ENCODE assay signal across 10 cellular contexts in the genomic region with DNA sequence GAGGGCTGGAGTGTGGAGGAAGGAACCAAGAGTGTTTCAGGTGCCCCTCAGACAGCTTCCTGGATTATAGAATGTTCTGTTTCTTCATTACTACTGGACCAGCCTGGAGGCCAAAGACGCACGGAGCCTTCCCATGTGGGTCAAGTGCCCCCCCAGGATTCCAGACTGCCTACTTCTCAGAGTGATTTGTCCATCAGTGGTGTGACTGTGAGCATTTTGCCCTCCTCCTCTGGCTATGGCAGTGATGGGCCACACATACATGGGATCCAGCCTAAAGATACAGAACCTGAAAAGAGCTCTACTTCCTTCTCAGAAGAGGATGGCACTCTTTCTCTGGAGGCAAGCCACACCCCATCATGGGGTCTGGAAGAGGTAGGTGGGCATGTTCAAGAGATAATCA.
DNase-seq lines count a peak whose midpoint lies in the region; ATAC-seq, FAIRE-seq and TF ChIP-seq lines count a peak whose summit lies in the region.
"Had no signal": no experiment of that assay in that cellular context is flagged by ENCODE, and none has a peak within 500 bp of the region (broad histone marks: within the 10 kb centered on the region; RNA-seq: fewer than 3 reads in every experiment).

No MANE protein-coding gene starts in this region.

- H3K36me3 ChIP-seq in BJ (ENCODE audit: control insufficient read depth, insufficient read depth, low read length) (no peaks in the 10 kb centered on the region), GM23338 (ENCODE audit: insufficient read depth) (no peaks in the 10 kb centered on the region), breast epithelium (no peaks in the 10 kb centered on the region)

- H3K4me1 ChIP-seq in GM23338 (ENCODE audit: insufficient read depth) (peaks cover 64% of the 10 kb centered on the region), breast epithelium (peaks cover 0 to 10% of the 10 kb centered on the region in 2 donors)

- peaks cover 95% of the 10 kb centered on the region for H3K79me2 ChIP-seq in GM23338 (replicated peaks; ENCODE audit: insufficient read depth)

- POLR2A ChIA-PET in BJ (lab: Charles Lee): no interaction called here

- 0 out of 2 replicates have a peak, but pooled peaks cover 2% of the 10 kb centered on the region for H3F3A ChIP-seq in GM23338 (replicated peaks; ENCODE audit: low read depth)

- no peaks in the 10 kb centered on the region for H3K36me3 Mint-ChIP-seq in GM23338 (ENCODE audit: low read depth)
- peaks cover 4% of the 10 kb centered on the region for H3K36me3 Mint-ChIP-seq in nephron (ENCODE audit: low read depth)

- H3K27me3 ChIP-seq in BJ (ENCODE audit: control insufficient read depth, insufficient read depth, low read length): no peaks in the 10 kb centered on the region
- no peaks in the 10 kb centered on the region for H3K27me3 ChIP-seq in GM23338 (ENCODE audit: insufficient read depth)
- H3K27me3 ChIP-seq in breast epithelium: no peaks in the 10 kb centered on the region

- no peaks in the 10 kb centered on the region for H3K9me3 ChIP-seq in breast epithelium

- H3K4me3 Mint-ChIP-seq in GM23338 (peak overlapping the region; percentile 66), nephron (peak overlapping the region in 2 of 3 experiments; percentile 73 to 75)

- WGBS in lower leg skin, 2 donors: 25 to 45% methylated on average over 2 of the region's 2 CpGs

- DNase-seq in BJ (ENCODE audit: low read depth): no peak
- DNase-seq in GM23338 (ENCODE audit: low spot score): no peak
- DNase-seq in breast epithelium (ENCODE audit: low spot score in 2 of 2): no peak
- no peak for DNase-seq in GM12891 (ENCODE audit: insufficient read length, low spot score)
- DNase-seq in lower leg skin (ENCODE audit: low spot score in 2 of 2): no peak
- DNase-seq in D721Med (ENCODE audit: insufficient read length, low spot score): no peak
- DNase-seq: cortex of kidney; stimulated activated naive CD8-positive, alpha-beta T cell treated with anti-CD3 and anti-CD28 coated beads, Interleukin-15, Interleukin-2, amounts not matched to agents 100 U/mL and 50 U/mL, for 24 hours had no signal

- H3K27ac Mint-ChIP-seq in GM23338 (peak overlapping the region; percentile 95), nephron (peak overlapping the region; percentile 91 to 98 (median 94))

- no peaks in the 10 kb centered on the region for H3K9me2 ChIP-seq in GM23338 (ENCODE audit: insufficient read depth)

- H3K4me3 ChIP-seq in BJ (ENCODE audit: low read depth, low read length) (peak overlapping the region; percentile 28), GM23338 (peak overlapping the region; percentile 27; the same call in 1 of the 2 replicates), breast epithelium (peak overlapping the region in 2 of 3 donors; percentile 42 to 58), lower leg skin (ENCODE audit: low read depth, poor library complexity, severe bottlenecking) (no peak overlapping the region)

- H3K27me3 Mint-ChIP-seq in GM23338 (ENCODE audit: insufficient read depth, low read depth, poor library complexity): peaks cover 9% of the 10 kb centered on the region
- no peaks in the 10 kb centered on the region for H3K27me3 Mint-ChIP-seq in nephron (ENCODE audit: low read depth)

- H3K4me1 Mint-ChIP-seq in GM23338 (peaks cover 69% of the 10 kb centered on the region), nephron (peaks cover 76% of the 10 kb centered on the region)

- H3K27ac ChIP-seq in GM23338 (ENCODE audit: low read depth) (peak overlapping the region; percentile 95), breast epithelium (peak overlapping the region; percentile 81 to 84)

- H3K9me3 Mint-ChIP-seq in GM23338 (no peaks in the 10 kb centered on the region; the same call in 2 of the 3 replicates), nephron (no peaks in the 10 kb centered on the region)

- no peak for TF ChIP-seq POLR2A in breast epithelium (IDR thresholded peaks at IDR 0.05)
- no peak for TF ChIP-seq POLR2A in GM12891 (IDR thresholded peaks at IDR 0.05; ENCODE audit: low read depth, low read length)
- no peak for TF ChIP-seq POLR2A in lower leg skin (IDR thresholded peaks at IDR 0.05)

- peak overlapping the region; percentile 73 for H3K4me2 ChIP-seq in GM23338

- ATAC-seq in GM23338: no peak
- ATAC-seq in HG03439 (IDR thresholded peaks at IDR 0.05; ENCODE audit: unreplicated experiment): no peak

- CTCF ChIA-PET in BJ (lab: Yijun Ruan, JAX): interaction anchor here (0.6 to 4.0 kb wide), 7 partner anchors 11 to 171 kb away, joined by 3 to 23 read pairs (median 4); no protein-coding TSS in a partner anchor

- FAIRE-seq in GM12891 (lab: Jason Lieb, UNC) (no peak), D721Med (lab: Jason Lieb, UNC) (no peak)

- H4K20me1 ChIP-seq in GM23338 (replicated peaks; ENCODE audit: insufficient read depth): peaks cover 5% of the 10 kb centered on the region

- intact Hi-C loops in breast epithelium (cut with DNase I; ENCODE audit: low total_unique reads) (no loop called here), lower leg skin (cut with DNase I; ENCODE audit: low total_unique reads) (no loop called here)

- TF ChIP-seq CTCF in BJ (IDR thresholded peaks at IDR 0.05; ENCODE audit: insufficient read depth, low read depth, low read length): no peak
- TF ChIP-seq CTCF in GM23338 (conservative IDR thresholded peaks at IDR 0.05; ENCODE audit: low read depth in 2 of 2): no peak
- no peak for TF ChIP-seq CTCF in breast epithelium (IDR thresholded peaks at IDR 0.05)
- no peak for TF ChIP-seq CTCF in nephron (IDR thresholded peaks at IDR 0.05; ENCODE audit: unreplicated experiment in 3 of 3)
- TF ChIP-seq CTCF in lower leg skin (IDR thresholded peaks at IDR 0.05): no peak
- no peak for TF ChIP-seq CTCF in D721Med (IDR thresholded peaks at IDR 0.05; ENCODE audit: insufficient read depth, missing control alignments)

- no peak overlapping the region for H2AFZ ChIP-seq in GM23338

TF ChIP-seq in GM23338, 12 proteins besides CTCF, POLR2A, EP300 and RAD21 (continues in another document):
- TF ChIP-seq EZH2 (IDR thresholded peaks at IDR 0.05; ENCODE audit: low read depth, unreplicated experiment) (no peak), NANOG (IDR thresholded peaks at IDR 0.05; ENCODE audit: borderline replicate concordance) (no peak), CREB1 (CRISPR knock-in tag; IDR thresholded peaks at IDR 0.05; ENCODE audit: low read depth) (no peak), ZNF114 (CRISPR knock-in tag; IDR thresholded peaks at IDR 0.05) (no peak)
- TF ChIP-seq, protein P1, sequence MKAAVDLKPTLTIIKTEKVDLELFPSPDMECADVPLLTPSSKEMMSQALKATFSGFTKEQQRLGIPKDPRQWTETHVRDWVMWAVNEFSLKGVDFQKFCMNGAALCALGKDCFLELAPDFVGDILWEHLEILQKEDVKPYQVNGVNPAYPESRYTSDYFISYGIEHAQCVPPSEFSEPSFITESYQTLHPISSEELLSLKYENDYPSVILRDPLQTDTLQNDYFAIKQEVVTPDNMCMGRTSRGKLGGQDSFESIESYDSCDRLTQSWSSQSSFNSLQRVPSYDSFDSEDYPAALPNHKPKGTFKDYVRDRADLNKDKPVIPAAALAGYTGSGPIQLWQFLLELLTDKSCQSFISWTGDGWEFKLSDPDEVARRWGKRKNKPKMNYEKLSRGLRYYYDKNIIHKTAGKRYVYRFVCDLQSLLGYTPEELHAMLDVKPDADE (IDR thresholded peaks at IDR 0.05): no peak

TF ChIP-seq in GM12891, 5 proteins besides CTCF, POLR2A, EP300 and RAD21:
- TF ChIP-seq POLR2AphosphoS5 (IDR thresholded peaks at IDR 0.05; ENCODE audit: low read depth, low read length): no peak
- TF ChIP-seq PAX5 (IDR thresholded peaks at IDR 0.05; ENCODE audit: insufficient read depth, low read length, severe bottlenecking): no peak
- no peak for TF ChIP-seq SPI1 (IDR thresholded peaks at IDR 0.05; ENCODE audit: low read depth, low read length)
- TF ChIP-seq POU2F2 (IDR thresholded peaks at IDR 0.05; ENCODE audit: low read depth, low read length): no peak
- TF ChIP-seq TAF1 (IDR thresholded peaks at IDR 0.05; ENCODE audit: low read depth, low read length): no peak
